1 cellular context compared by ENCODE assay signal in the genomic region with DNA sequence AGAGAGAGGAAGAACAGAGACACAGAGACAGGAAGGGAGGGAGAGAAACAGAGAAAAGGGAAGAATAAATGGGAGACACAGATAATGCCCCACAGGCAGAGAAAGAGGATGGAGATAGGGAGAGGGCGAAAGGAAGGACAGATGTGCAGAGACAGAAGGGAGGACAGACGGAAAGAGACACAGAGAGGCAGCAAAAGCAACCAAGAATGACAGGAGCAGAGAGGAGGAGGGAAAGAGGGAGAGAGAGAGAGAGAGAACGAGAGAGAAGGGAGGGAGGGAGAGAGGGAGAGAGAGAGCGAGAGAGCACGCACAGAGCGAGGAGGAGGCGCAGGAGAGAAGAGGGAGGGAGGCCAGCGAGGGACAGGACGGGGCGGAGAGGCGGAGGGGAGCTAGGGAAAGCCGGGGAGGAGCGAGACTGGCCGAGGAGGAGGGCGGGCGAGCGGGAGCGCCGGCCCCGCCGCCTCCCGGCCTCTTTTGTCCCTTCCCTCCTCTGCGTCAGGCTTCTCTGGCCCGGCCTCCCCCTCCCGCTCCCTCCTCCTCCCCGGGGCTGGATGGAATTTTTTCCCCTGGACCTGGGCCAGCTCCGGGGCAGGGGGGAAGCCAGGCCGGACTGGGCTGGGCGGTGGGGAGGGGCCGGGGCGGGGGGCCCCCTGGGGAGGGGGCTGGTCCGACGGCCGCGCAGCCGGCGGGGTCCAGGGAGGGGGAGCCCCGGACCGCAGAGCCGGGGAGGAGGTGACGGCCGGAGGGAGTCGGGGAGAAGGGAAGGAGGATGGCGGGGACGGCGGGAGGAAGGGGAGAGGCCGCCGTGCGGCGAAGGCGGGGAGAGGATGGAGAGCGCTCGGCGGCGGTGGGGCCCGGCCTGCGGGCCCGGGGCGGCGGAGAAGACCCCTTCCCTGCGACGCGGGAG.
TF ChIP-seq lines count a peak whose summit lies in the region.

No MANE protein-coding gene starts in this region.

TF ChIP-seq in HEK293, 187 proteins besides CTCF, POLR2A, EP300 and RAD21 (continued from another document and continues in another):
- TF ChIP-seq, protein P1, sequence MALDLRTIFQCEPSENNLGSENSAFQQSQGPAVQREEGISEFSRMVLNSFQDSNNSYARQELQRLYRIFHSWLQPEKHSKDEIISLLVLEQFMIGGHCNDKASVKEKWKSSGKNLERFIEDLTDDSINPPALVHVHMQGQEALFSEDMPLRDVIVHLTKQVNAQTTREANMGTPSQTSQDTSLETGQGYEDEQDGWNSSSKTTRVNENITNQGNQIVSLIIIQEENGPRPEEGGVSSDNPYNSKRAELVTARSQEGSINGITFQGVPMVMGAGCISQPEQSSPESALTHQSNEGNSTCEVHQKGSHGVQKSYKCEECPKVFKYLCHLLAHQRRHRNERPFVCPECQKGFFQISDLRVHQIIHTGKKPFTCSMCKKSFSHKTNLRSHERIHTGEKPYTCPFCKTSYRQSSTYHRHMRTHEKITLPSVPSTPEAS (tag by site-specific recombination; IDR thresholded peaks at IDR 0.05): peak; percentile 50; the same call in 1 of the 2 replicates
- peak; percentile 26; the same call in 1 of the 2 replicates for TF ChIP-seq ZNF394 (tag by site-specific recombination; IDR thresholded peaks at IDR 0.05; ENCODE audit: borderline replicate concordance)
- peak; percentile 76; the same call in 1 of the 2 replicates for TF ChIP-seq ZNF114 (tag by site-specific recombination; IDR thresholded peaks at IDR 0.05)
- TF ChIP-seq, protein P2, sequence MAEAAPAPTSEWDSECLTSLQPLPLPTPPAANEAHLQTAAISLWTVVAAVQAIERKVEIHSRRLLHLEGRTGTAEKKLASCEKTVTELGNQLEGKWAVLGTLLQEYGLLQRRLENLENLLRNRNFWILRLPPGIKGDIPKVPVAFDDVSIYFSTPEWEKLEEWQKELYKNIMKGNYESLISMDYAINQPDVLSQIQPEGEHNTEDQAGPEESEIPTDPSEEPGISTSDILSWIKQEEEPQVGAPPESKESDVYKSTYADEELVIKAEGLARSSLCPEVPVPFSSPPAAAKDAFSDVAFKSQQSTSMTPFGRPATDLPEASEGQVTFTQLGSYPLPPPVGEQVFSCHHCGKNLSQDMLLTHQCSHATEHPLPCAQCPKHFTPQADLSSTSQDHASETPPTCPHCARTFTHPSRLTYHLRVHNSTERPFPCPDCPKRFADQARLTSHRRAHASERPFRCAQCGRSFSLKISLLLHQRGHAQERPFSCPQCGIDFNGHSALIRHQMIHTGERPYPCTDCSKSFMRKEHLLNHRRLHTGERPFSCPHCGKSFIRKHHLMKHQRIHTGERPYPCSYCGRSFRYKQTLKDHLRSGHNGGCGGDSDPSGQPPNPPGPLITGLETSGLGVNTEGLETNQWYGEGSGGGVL (tag by site-specific recombination; IDR thresholded peaks at IDR 0.05): peak; percentile 100
- peak; percentile 70 for TF ChIP-seq REPIN1 (tag by site-specific recombination; IDR thresholded peaks at IDR 0.05; ENCODE audit: low read depth)
- TF ChIP-seq, protein P3, sequence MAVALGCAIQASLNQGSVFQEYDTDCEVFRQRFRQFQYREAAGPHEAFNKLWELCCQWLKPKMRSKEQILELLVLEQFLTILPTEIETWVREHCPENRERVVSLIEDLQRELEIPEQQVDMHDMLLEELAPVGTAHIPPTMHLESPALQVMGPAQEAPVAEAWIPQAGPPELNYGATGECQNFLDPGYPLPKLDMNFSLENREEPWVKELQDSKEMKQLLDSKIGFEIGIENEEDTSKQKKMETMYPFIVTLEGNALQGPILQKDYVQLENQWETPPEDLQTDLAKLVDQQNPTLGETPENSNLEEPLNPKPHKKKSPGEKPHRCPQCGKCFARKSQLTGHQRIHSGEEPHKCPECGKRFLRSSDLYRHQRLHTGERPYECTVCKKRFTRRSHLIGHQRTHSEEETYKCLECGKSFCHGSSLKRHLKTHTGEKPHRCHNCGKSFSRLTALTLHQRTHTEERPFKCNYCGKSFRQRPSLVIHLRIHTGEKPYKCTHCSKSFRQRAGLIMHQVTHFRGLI (tag by site-specific recombination; IDR thresholded peaks at IDR 0.05): no peak
- no peak; the same call in 1 of the 2 replicates for TF ChIP-seq BCL11B (tag by site-specific recombination; IDR thresholded peaks at IDR 0.05; ENCODE audit: low read depth)
- peak; percentile 97 for TF ChIP-seq ZNF596 (tag by site-specific recombination; IDR thresholded peaks at IDR 0.05)
- TF ChIP-seq HOXC10 (CRISPR knock-in tag; IDR thresholded peaks at IDR 0.05): no peak
- TF ChIP-seq KLF1 (tag by site-specific recombination; IDR thresholded peaks at IDR 0.05): peak; percentile 87
- peak; percentile 96 for TF ChIP-seq KLF16 (tag by site-specific recombination; IDR thresholded peaks at IDR 0.05)
- no peak; the same call in 1 of the 2 replicates for TF ChIP-seq ZNF10 (tag by site-specific recombination; IDR thresholded peaks at IDR 0.05)
- TF ChIP-seq, protein P4, sequence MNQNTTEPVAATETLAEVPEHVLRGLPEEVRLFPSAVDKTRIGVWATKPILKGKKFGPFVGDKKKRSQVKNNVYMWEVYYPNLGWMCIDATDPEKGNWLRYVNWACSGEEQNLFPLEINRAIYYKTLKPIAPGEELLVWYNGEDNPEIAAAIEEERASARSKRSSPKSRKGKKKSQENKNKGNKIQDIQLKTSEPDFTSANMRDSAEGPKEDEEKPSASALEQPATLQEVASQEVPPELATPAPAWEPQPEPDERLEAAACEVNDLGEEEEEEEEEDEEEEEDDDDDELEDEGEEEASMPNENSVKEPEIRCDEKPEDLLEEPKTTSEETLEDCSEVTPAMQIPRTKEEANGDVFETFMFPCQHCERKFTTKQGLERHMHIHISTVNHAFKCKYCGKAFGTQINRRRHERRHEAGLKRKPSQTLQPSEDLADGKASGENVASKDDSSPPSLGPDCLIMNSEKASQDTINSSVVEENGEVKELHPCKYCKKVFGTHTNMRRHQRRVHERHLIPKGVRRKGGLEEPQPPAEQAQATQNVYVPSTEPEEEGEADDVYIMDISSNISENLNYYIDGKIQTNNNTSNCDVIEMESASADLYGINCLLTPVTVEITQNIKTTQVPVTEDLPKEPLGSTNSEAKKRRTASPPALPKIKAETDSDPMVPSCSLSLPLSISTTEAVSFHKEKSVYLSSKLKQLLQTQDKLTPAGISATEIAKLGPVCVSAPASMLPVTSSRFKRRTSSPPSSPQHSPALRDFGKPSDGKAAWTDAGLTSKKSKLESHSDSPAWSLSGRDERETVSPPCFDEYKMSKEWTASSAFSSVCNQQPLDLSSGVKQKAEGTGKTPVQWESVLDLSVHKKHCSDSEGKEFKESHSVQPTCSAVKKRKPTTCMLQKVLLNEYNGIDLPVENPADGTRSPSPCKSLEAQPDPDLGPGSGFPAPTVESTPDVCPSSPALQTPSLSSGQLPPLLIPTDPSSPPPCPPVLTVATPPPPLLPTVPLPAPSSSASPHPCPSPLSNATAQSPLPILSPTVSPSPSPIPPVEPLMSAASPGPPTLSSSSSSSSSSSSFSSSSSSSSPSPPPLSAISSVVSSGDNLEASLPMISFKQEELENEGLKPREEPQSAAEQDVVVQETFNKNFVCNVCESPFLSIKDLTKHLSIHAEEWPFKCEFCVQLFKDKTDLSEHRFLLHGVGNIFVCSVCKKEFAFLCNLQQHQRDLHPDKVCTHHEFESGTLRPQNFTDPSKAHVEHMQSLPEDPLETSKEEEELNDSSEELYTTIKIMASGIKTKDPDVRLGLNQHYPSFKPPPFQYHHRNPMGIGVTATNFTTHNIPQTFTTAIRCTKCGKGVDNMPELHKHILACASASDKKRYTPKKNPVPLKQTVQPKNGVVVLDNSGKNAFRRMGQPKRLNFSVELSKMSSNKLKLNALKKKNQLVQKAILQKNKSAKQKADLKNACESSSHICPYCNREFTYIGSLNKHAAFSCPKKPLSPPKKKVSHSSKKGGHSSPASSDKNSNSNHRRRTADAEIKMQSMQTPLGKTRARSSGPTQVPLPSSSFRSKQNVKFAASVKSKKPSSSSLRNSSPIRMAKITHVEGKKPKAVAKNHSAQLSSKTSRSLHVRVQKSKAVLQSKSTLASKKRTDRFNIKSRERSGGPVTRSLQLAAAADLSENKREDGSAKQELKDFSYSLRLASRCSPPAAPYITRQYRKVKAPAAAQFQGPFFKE (tag by site-specific recombination; IDR thresholded peaks at IDR 0.05; ENCODE audit: borderline replicate concordance): no peak
- peak; percentile 92 for TF ChIP-seq EGR2 (tag by site-specific recombination; IDR thresholded peaks at IDR 0.05; ENCODE audit: low read depth)
- TF ChIP-seq ZNF169 (tag by site-specific recombination; IDR thresholded peaks at IDR 0.05): peak; percentile 99
- TF ChIP-seq, protein P5, sequence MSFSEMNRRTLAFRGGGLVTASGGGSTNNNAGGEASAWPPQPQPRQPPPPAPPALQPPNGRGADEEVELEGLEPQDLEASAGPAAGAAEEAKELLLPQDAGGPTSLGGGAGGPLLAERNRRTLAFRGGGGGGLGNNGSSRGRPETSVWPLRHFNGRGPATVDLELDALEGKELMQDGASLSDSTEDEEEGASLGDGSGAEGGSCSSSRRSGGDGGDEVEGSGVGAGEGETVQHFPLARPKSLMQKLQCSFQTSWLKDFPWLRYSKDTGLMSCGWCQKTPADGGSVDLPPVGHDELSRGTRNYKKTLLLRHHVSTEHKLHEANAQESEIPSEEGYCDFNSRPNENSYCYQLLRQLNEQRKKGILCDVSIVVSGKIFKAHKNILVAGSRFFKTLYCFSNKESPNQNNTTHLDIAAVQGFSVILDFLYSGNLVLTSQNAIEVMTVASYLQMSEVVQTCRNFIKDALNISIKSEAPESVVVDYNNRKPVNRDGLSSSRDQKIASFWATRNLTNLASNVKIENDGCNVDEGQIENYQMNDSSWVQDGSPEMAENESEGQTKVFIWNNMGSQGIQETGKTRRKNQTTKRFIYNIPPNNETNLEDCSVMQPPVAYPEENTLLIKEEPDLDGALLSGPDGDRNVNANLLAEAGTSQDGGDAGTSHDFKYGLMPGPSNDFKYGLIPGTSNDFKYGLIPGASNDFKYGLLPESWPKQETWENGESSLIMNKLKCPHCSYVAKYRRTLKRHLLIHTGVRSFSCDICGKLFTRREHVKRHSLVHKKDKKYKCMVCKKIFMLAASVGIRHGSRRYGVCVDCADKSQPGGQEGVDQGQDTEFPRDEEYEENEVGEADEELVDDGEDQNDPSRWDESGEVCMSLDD (tag by site-specific recombination; IDR thresholded peaks at IDR 0.05): peak; percentile 90; the same call in 1 of the 2 replicates
- TF ChIP-seq ZBTB1 (tag by site-specific recombination; IDR thresholded peaks at IDR 0.05): no peak
- peak; percentile 86 for TF ChIP-seq ZBTB48 (tag by site-specific recombination; IDR thresholded peaks at IDR 0.05)
- TF ChIP-seq WT1 (tag by site-specific recombination; IDR thresholded peaks at IDR 0.05): peak; percentile 80
- TF ChIP-seq ZNF335 (tag by site-specific recombination; conservative IDR thresholded peaks at IDR 0.05): peak; percentile 89
- peak; percentile 59 for TF ChIP-seq ZNF600 (tag by site-specific recombination; IDR thresholded peaks at IDR 0.05)
- TF ChIP-seq ZNF121 (tag by site-specific recombination; IDR thresholded peaks at IDR 0.05): peak; percentile 72; the same call in 1 of the 2 replicates
- TF ChIP-seq ZNF341 (tag by site-specific recombination; IDR thresholded peaks at IDR 0.05; ENCODE audit: low read depth): peak; percentile 95
- peak; percentile 47 for TF ChIP-seq KLF9 (tag by site-specific recombination; IDR thresholded peaks at IDR 0.05; ENCODE audit: low read depth)
- TF ChIP-seq SP3 (tag by site-specific recombination; IDR thresholded peaks at IDR 0.05): peak; percentile 93
- TF ChIP-seq ZNF626 (tag by site-specific recombination; IDR thresholded peaks at IDR 0.05): no peak
- TF ChIP-seq ZEB2 (tag by site-specific recombination; IDR thresholded peaks at IDR 0.05): peak; percentile 70
- TF ChIP-seq ZFP69B (tag by site-specific recombination; IDR thresholded peaks at IDR 0.05): peak; percentile 88
- TF ChIP-seq, protein P6, sequence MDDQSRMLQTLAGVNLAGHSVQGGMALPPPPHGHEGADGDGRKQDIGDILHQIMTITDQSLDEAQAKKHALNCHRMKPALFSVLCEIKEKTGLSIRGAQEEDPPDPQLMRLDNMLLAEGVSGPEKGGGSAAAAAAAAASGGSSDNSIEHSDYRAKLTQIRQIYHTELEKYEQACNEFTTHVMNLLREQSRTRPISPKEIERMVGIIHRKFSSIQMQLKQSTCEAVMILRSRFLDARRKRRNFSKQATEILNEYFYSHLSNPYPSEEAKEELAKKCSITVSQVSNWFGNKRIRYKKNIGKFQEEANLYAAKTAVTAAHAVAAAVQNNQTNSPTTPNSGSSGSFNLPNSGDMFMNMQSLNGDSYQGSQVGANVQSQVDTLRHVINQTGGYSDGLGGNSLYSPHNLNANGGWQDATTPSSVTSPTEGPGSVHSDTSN (CRISPR knock-in tag; IDR thresholded peaks at IDR 0.05): no peak
- no peak; the same call in 1 of the 2 replicates for TF ChIP-seq ZNF514 (tag by site-specific recombination; IDR thresholded peaks at IDR 0.05)
- TF ChIP-seq ZNF426 (tag by site-specific recombination; IDR thresholded peaks at IDR 0.05): no peak
- no peak for TF ChIP-seq ZNF585B (tag by site-specific recombination; IDR thresholded peaks at IDR 0.05)
- TF ChIP-seq ZNF610 (tag by site-specific recombination; IDR thresholded peaks at IDR 0.05; ENCODE audit: borderline replicate concordance): peak; percentile 80; the same call in 1 of the 2 replicates
- TF ChIP-seq, protein P7, sequence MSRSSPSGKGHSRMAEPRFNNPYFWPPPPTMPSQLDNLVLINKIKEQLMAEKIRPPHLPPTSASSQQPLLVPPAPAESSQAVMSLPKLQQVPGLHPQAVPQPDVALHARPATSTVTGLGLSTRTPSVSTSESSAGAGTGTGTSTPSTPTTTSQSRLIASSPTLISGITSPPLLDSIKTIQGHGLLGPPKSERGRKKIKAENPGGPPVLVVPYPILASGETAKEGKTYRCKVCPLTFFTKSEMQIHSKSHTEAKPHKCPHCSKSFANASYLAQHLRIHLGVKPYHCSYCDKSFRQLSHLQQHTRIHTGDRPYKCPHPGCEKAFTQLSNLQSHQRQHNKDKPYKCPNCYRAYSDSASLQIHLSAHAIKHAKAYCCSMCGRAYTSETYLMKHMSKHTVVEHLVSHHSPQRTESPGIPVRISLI (tag by site-specific recombination; IDR thresholded peaks at IDR 0.05): no peak
- TF ChIP-seq, protein P8, sequence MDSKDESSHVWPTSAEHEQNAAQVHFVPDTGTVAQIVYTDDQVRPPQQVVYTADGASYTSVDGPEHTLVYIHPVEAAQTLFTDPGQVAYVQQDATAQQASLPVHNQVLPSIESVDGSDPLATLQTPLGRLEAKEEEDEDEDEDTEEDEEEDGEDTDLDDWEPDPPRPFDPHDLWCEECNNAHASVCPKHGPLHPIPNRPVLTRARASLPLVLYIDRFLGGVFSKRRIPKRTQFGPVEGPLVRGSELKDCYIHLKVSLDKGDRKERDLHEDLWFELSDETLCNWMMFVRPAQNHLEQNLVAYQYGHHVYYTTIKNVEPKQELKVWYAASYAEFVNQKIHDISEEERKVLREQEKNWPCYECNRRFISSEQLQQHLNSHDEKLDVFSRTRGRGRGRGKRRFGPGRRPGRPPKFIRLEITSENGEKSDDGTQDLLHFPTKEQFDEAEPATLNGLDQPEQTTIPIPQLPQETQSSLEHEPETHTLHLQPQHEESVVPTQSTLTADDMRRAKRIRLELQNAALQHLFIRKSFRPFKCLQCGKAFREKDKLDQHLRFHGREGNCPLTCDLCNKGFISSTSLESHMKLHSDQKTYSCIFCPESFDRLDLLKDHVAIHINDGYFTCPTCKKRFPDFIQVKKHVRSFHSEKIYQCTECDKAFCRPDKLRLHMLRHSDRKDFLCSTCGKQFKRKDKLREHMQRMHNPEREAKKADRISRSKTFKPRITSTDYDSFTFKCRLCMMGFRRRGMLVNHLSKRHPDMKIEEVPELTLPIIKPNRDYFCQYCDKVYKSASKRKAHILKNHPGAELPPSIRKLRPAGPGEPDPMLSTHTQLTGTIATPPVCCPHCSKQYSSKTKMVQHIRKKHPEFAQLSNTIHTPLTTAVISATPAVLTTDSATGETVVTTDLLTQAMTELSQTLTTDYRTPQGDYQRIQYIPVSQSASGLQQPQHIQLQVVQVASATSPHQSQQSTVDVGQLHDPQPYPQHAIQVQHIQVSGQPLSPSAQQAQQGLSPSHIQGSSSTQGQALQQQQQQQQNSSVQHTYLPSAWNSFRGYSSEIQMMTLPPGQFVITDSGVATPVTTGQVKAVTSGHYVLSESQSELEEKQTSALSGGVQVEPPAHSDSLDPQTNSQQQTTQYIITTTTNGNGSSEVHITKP (tag by site-specific recombination; IDR thresholded peaks at IDR 0.05): peak; percentile 88
